In the genomic region with DNA sequence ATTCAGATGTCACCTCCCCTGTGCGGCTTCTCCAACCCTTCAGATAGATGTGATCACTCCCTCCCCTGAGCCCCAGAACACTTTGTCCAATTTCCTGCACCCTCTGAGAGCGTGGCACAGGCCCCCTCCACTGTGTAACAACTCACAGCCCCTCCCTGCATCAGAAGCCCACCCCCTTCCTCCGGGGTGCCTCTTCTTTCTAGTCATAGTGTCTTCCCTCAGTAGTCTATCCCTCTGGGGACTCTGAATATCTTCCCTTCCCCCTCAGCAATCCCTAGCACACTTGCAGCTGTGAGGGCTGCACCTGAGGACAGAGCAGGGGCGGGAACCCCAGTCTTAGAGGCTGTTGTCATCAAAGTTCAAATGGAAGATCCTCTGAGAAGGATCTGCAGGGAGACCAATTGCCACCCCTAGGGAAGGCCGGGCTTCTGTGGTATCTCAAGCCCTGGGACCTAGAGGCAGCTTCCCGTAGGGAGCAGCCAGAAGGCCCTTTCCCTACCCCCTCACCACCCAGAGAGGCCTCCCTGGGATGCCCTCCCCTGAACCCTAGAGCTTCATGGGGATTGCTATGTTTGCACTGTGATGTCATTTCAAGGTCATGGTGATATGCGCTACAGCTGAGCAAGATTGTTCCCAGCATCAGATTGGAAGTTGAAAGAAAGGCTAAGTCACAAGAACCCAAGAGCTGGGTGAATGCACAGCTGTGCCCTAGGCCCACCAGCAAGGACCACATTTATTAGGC, we compare ENCODE assay signal across 1 cellular context.
TF ChIP-seq lines count a peak whose summit lies in the region.

No MANE protein-coding gene starts in this region.

TF ChIP-seq in K562, 482 proteins besides CTCF, POLR2A, EP300 and RAD21:
- TF ChIP-seq ESRRA (IDR thresholded peaks at IDR 0.05; ENCODE audit: borderline replicate concordance, low read depth) (0 out of 2 replicates have a peak, but pooled peaks have one; percentile 24), SIRT6 (IDR thresholded peaks at IDR 0.05; ENCODE audit: low read depth, low read length) (no peak)
